In the genomic region with DNA sequence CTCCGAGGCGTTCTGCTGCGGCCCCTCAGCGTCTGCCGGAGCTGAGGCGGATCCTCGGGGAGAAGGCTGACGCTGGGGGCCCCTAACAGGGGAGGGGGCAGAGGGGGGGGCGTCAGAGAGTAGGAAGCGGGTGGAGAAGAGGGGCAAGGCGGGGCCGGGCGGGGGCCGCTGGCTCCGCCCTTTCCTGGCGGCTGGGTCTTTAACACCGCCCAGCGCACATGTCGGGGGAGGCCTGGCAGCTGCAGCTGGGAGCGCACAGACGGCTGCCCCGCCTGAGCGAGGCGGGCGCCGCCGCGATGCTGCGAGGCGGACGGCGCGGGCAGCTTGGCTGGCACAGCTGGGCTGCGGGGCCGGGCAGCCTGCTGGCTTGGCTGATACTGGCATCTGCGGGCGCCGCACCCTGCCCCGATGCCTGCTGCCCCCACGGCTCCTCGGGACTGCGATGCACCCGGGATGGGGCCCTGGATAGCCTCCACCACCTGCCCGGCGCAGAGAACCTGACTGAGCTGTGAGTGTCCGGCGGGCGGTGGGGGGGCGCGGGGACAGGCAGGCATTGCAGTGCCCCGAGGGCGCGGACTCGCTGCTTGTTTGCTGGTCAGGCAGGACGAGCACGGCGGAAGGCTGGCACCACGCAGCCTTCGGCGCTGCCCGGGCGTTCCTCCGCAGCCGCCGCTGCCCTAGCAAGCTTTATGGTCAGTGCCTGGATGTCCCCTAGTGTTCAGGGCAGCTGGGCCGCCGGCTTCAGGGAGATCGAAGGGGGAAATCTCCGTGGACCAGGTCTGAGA, we compare ENCODE assay signal across 1 cellular context.
A peak's percentile ranks its signal among the peaks of the same experiment; 100 is the strongest.
TF ChIP-seq lines count a peak whose summit lies in the region.

A gene (plus strand): TSS at position 227 of the 785 bp plus-strand sequence. CDS start 70 bp downstream, at position 297.

TF ChIP-seq in SK-N-SH, 30 proteins besides CTCF, POLR2A, EP300 and RAD21 (continued from another document):
- TF ChIP-seq, protein P1, sequence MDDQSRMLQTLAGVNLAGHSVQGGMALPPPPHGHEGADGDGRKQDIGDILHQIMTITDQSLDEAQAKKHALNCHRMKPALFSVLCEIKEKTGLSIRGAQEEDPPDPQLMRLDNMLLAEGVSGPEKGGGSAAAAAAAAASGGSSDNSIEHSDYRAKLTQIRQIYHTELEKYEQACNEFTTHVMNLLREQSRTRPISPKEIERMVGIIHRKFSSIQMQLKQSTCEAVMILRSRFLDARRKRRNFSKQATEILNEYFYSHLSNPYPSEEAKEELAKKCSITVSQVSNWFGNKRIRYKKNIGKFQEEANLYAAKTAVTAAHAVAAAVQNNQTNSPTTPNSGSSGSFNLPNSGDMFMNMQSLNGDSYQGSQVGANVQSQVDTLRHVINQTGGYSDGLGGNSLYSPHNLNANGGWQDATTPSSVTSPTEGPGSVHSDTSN (IDR thresholded peaks at IDR 0.05) = no peak
- TF ChIP-seq CHD2 (IDR thresholded peaks at IDR 0.05; ENCODE audit: low read length, partially characterized antibody) (no peak), SIN3A (IDR thresholded peaks at IDR 0.05; ENCODE audit: borderline replicate concordance, low read depth, low read length) (peak; percentile 75; the same call in 1 of the 2 replicates), RXRA (IDR thresholded peaks at IDR 0.05; ENCODE audit: borderline replicate concordance, low read depth) (no peak), NFIC (IDR thresholded peaks at IDR 0.05; ENCODE audit: borderline replicate concordance) (no peak), SMC3 (IDR thresholded peaks at IDR 0.05; ENCODE audit: low read depth, low read length) (no peak), ELF1 (IDR thresholded peaks at IDR 0.05) (no peak), TCF12 (IDR thresholded peaks at IDR 0.05) (no peak), FOSL2 (IDR thresholded peaks at IDR 0.05; ENCODE audit: borderline replicate concordance, low read depth) (no peak), GATA2 (CRISPR knock-in tag; IDR thresholded peaks at IDR 0.05) (no peak), GABPA (IDR thresholded peaks at IDR 0.05; ENCODE audit: low read depth) (no peak), YY1 (IDR thresholded peaks at IDR 0.05; ENCODE audit: low read depth) (no peak), MXI1 (IDR thresholded peaks at IDR 0.05; ENCODE audit: low read depth, low read length) (peak; percentile 95), RFX5 (IDR thresholded peaks at IDR 0.05; ENCODE audit: low read length) (no peak), FOXJ3 (CRISPR knock-in tag; IDR thresholded peaks at IDR 0.05) (no peak), TAF1 (IDR thresholded peaks at IDR 0.05; ENCODE audit: borderline replicate concordance, low read depth, low read length) (no peak), JUND (IDR thresholded peaks at IDR 0.05) (no peak), EZH2phosphoT487 (IDR thresholded peaks at IDR 0.05; ENCODE audit: borderline replicate concordance, low read depth) (no peak)
- TF ChIP-seq, protein P2, sequence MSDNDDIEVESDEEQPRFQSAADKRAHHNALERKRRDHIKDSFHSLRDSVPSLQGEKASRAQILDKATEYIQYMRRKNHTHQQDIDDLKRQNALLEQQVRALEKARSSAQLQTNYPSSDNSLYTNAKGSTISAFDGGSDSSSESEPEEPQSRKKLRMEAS (IDR thresholded peaks at IDR 0.05; ENCODE audit: low read depth) = 0 out of 2 replicates have a peak, but pooled peaks have one; percentile 32
- TF ChIP-seq, protein P3, sequence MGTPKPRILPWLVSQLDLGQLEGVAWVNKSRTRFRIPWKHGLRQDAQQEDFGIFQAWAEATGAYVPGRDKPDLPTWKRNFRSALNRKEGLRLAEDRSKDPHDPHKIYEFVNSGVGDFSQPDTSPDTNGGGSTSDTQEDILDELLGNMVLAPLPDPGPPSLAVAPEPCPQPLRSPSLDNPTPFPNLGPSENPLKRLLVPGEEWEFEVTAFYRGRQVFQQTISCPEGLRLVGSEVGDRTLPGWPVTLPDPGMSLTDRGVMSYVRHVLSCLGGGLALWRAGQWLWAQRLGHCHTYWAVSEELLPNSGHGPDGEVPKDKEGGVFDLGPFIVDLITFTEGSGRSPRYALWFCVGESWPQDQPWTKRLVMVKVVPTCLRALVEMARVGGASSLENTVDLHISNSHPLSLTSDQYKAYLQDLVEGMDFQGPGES (IDR thresholded peaks at IDR 0.05; ENCODE audit: low read depth, low read length) = no peak
- TF ChIP-seq, protein P4, sequence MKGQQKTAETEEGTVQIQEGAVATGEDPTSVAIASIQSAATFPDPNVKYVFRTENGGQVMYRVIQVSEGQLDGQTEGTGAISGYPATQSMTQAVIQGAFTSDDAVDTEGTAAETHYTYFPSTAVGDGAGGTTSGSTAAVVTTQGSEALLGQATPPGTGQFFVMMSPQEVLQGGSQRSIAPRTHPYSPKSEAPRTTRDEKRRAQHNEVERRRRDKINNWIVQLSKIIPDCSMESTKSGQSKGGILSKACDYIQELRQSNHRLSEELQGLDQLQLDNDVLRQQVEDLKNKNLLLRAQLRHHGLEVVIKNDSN (IDR thresholded peaks at IDR 0.05; ENCODE audit: borderline replicate concordance, low read depth) = no peak
- TF ChIP-seq, protein P5, sequence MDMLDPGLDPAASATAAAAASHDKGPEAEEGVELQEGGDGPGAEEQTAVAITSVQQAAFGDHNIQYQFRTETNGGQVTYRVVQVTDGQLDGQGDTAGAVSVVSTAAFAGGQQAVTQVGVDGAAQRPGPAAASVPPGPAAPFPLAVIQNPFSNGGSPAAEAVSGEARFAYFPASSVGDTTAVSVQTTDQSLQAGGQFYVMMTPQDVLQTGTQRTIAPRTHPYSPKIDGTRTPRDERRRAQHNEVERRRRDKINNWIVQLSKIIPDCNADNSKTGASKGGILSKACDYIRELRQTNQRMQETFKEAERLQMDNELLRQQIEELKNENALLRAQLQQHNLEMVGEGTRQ (IDR thresholded peaks at IDR 0.05; ENCODE audit: borderline replicate concordance, low read depth, low read length) = no peak
- TF ChIP-seq, protein P6, sequence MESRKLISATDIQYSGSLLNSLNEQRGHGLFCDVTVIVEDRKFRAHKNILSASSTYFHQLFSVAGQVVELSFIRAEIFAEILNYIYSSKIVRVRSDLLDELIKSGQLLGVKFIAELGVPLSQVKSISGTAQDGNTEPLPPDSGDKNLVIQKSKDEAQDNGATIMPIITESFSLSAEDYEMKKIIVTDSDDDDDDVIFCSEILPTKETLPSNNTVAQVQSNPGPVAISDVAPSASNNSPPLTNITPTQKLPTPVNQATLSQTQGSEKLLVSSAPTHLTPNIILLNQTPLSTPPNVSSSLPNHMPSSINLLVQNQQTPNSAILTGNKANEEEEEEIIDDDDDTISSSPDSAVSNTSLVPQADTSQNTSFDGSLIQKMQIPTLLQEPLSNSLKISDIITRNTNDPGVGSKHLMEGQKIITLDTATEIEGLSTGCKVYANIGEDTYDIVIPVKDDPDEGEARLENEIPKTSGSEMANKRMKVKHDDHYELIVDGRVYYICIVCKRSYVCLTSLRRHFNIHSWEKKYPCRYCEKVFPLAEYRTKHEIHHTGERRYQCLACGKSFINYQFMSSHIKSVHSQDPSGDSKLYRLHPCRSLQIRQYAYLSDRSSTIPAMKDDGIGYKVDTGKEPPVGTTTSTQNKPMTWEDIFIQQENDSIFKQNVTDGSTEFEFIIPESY (IDR thresholded peaks at IDR 0.05; ENCODE audit: borderline replicate concordance, low read depth) = no peak
TF ChIP-seq in SK-N-SH: peak in this region for 3.
